15 cellular contexts compared by ENCODE assay signal in the genomic region with DNA sequence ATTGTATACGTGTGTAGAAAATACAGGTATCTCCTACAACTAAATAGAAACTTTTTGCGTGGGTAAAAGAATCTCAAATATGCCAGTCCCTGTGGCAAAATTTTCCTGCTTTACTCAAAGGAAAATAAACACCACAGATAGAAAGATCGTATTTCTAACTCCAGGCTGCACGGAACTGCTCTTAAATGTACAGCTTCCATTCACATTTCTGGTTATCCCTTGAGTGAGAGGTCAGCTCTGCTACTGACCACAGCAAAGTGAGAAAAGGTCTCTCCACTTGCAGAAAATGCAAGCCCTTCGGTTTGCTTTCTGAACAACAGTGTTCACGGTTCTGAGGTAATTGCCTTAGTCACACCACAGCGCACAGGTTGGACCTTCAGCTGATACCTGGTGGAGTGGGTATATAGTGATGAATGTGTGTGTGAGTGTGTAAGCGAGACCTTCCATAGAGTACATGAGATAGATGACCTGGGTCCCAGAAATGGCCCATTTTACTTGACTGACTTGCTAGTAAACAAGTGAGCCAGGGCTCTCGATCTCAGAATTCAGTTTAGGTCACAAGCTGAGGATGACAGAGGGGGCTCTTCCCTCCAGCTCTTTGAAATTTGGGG. TPM values are rescaled to one million over a fixed set of nuclear protein-coding genes. Genes with fewer than 3 reads are reported as not detected.
DNase-seq lines count a peak whose midpoint lies in the region; ATAC-seq, FAIRE-seq and TF ChIP-seq lines count a peak whose summit lies in the region.
"Had no signal": no experiment of that assay in that cellular context is flagged by ENCODE, and none has a peak within 500 bp of the region (broad histone marks: within the 10 kb centered on the region; RNA-seq: fewer than 3 reads in every experiment).

No MANE protein-coding gene starts in this region.

- H2AFZ ChIP-seq in astrocyte (ENCODE audit: low read depth, low read length): no peak overlapping the region

- H3K27ac Mint-ChIP-seq in astrocyte (ENCODE audit: unreplicated experiment): peak overlapping the region; percentile 81
- H3K27ac Mint-ChIP-seq: activated B cell treated with CpG ODN at 0.5 μM for 24 hours, B cell had no signal

- TF ChIP-seq CTCF in left ventricle myocardium inferior (IDR thresholded peaks at IDR 0.05; ENCODE audit: borderline replicate concordance) (no peak), astrocyte (IDR thresholded peaks at IDR 0.05; ENCODE audit: insufficient read depth, low read depth, low read length) (no peak)

- H3K27me3 ChIP-seq in left ventricle myocardium inferior (ENCODE audit: low read depth): no peaks in the 10 kb centered on the region
- H3K27me3 ChIP-seq in astrocyte (ENCODE audit: insufficient read depth, low read length): no peaks in the 10 kb centered on the region
- H3K27me3 ChIP-seq: adrenal gland had no signal

- H3K36me3 Mint-ChIP-seq in astrocyte (ENCODE audit: low read depth, unreplicated experiment): peaks cover 25% of the 10 kb centered on the region

- peak overlapping the region; percentile 89 for H3K9ac ChIP-seq in astrocyte (ENCODE audit: low read length)

- H3K4me3 ChIP-seq in left ventricle myocardium inferior: no peak overlapping the region
- peak overlapping the region; percentile 87 for H3K4me3 ChIP-seq in astrocyte (ENCODE audit: insufficient read depth, low read depth, low read length)
- H3K4me3 ChIP-seq: adrenal gland had no signal

- peaks cover 73% of the 10 kb centered on the region for H3K79me2 ChIP-seq in astrocyte (ENCODE audit: insufficient read depth, low read length)

- H3K27me3 Mint-ChIP-seq in astrocyte (ENCODE audit: low read depth, unreplicated experiment): no peaks in the 10 kb centered on the region
- H3K27me3 Mint-ChIP-seq: activated B cell treated with CpG ODN at 0.5 μM for 24 hours had no signal

- H3K27ac ChIP-seq in left ventricle myocardium inferior (replicated peaks): no peak overlapping the region
- H3K27ac ChIP-seq in astrocyte (ENCODE audit: low read depth, low read length): peak overlapping the region; percentile 90
- H3K27ac ChIP-seq: adrenal gland had no signal

- no peak for FAIRE-seq in astrocyte (lab: Jason Lieb, UNC)
- FAIRE-seq: keratinocyte had no signal

- peak overlapping the region; percentile 87 for H3K4me2 ChIP-seq in astrocyte (ENCODE audit: low read length)

- no peak for DNase-seq in left ventricle myocardium superior
- DNase-seq in left ventricle myocardium inferior: no peak
- DNase-seq in astrocyte (ENCODE audit: low read depth): peak; percentile 58
- DNase-seq in left kidney (ENCODE audit: low read depth, low spot score): peak; percentile 39
- no peak for DNase-seq in T-helper 1 cell
- DNase-seq in NCI-H510A treated with DMSO at 0.1 percent for 48 hours (lab: John Stamatoyannopoulos, UW): no peak
- DNase-seq in NCI-H69 (lab: John Stamatoyannopoulos, UW): no peak
- no peak for DNase-seq in middle frontal gyrus (ENCODE audit: extremely low spot score, low spot score)
- DNase-seq: activated B cell treated with CpG ODN at 0.5 μM for 24 hours, adrenal gland, dermis blood vessel endothelial cell, foreskin melanocyte, GOT3 had no signal

- H3K4me1 ChIP-seq in left ventricle myocardium inferior (peaks cover 51% of the 10 kb centered on the region), astrocyte (ENCODE audit: insufficient read depth, low read length) (peaks cover 49% of the 10 kb centered on the region)
- H3K4me1 ChIP-seq: adrenal gland had no signal

- ATAC-seq in left ventricle myocardium superior: peak; percentile 9

- peaks cover 51% of the 10 kb centered on the region for H3K4me1 Mint-ChIP-seq in astrocyte (ENCODE audit: low read depth, unreplicated experiment)

- H3K36me3 ChIP-seq in left ventricle myocardium inferior (no peaks in the 10 kb centered on the region), astrocyte (ENCODE audit: insufficient read depth, low read length) (no peaks in the 10 kb centered on the region)
- H3K36me3 ChIP-seq: adrenal gland had no signal

- peaks cover 18% of the 10 kb centered on the region for H4K20me1 ChIP-seq in astrocyte (ENCODE audit: insufficient read depth, low read length)

- H3K9me3 Mint-ChIP-seq in astrocyte (ENCODE audit: unreplicated experiment): peaks cover 12% of the 10 kb centered on the region
- H3K9me3 Mint-ChIP-seq: activated B cell treated with CpG ODN at 0.5 μM for 24 hours had no signal

- H3K9me3 ChIP-seq in left ventricle myocardium inferior (replicated peaks) (no peaks in the 10 kb centered on the region), astrocyte (ENCODE audit: insufficient read depth, low read depth, low read length) (peaks cover 5% of the 10 kb centered on the region)
- H3K9me3 ChIP-seq: adrenal gland had no signal

- peak overlapping the region; percentile 91 for H3K4me3 Mint-ChIP-seq in astrocyte (ENCODE audit: unreplicated experiment)
- H3K4me3 Mint-ChIP-seq: activated B cell treated with CpG ODN at 0.5 μM for 24 hours, B cell had no signal

- intact Hi-C loops in left ventricle myocardium superior (cut with micrococcal nuclease): no loop called here
- intact Hi-C loops in left ventricle myocardium inferior (cut with micrococcal nuclease): no loop called here

RNA-seq across cellular contexts. Expression of gene ALPK2, which starts 52.1 kb away (rescaled TPM):
- total RNA-seq in left ventricle myocardium superior (257 TPM), left ventricle myocardium inferior (182 TPM), astrocyte (84.2 and 87.2 TPM in 2 replicates)

Comparison
In these comparisons a context has a peak if more than half of its experiments do, and no peak if none do; other contexts are left out.
1. DNase-seq: peak in astrocyte (single experiment) and left kidney (single experiment); none in left ventricle myocardium superior (single experiment), left ventricle myocardium inferior (single experiment), T-helper 1 cell (0 of 5), NCI-H510A treated with DMSO at 0.1 percent for 48 hours (single experiment), NCI-H69 (single experiment) and middle frontal gyrus (single experiment).